Comparison of ENCODE assay signal across 9 cellular contexts in the genomic region with DNA sequence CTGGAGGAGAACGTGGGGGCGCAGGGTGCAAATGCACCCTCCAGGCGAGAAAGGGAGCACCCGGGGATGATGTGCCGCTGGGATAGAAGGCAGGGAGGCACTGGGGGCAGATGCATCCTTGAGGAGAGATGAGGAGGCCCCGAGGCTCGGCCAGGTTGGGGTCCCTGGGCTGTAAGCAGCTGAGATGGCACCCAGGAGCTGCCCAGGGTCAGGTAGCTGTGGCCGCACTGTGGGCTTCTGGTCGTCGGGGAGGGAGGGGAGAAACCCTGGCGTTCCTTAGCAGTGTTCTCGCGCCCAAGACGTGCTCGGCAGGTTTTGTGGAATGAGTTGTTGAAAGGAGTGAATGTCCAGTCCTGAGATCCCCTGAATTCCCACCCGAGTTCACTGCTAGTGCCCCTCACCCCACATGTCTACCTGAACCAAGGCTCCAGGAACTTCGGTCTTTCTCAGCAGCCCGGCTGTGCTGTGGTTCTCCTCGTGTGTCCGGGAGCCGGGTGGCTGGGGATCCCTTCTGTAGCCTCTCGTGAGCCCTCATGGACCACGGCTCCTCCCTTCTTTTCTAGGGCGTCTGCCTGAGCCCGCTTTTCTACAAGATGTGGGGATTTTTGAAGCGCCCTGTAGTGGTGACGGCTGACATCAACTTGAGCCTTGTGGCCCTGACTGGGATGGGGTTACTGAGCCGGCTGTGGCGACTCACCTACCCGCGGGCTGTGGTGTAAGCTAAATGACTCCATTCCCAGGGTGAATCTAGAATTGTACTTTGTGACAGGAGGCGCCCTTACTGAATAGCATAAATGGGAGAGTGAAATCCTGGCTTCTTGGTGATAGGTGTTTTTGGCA. TPM values are rescaled to one million over a fixed set of nuclear protein-coding genes. Genes with fewer than 3 reads are reported as not detected.
DNase-seq lines count a peak whose midpoint lies in the region; ATAC-seq and TF ChIP-seq lines count a peak whose summit lies in the region.
"Had no signal": no experiment of that assay in that cellular context is flagged by ENCODE, and none has a peak within 500 bp of the region (broad histone marks: within the 10 kb centered on the region; RNA-seq: fewer than 3 reads in every experiment).

No MANE protein-coding gene starts in this region.

- H3K27ac Mint-ChIP-seq in Caco-2 (ENCODE audit: unreplicated experiment) (peak overlapping the region; percentile 81), IgD-negative memory B cell (peak overlapping the region; percentile 50 to 79 (median 78)), naive B cell (peak overlapping the region in 2 of 6 donors; percentile 85 to 91)
- peak overlapping the region; percentile 91 for H3K27ac Mint-ChIP-seq in activated CD4-positive, alpha-beta T cell treated with anti-CD3 and anti-CD28 coated beads, Interleukin-2, amount 10 ng/mL, durations not matched to agents 24 days and 14 days

- no peaks in the 10 kb centered on the region for H3K27me3 ChIP-seq in Caco-2 (replicated peaks; ENCODE audit: control insufficient read depth, insufficient read depth, low read length)
- H3K27me3 ChIP-seq in ectodermal cell (ENCODE audit: control insufficient read depth, insufficient read depth, low read length, poor library complexity, severe bottlenecking), result no peaks in the 10 kb centered on the region
- no peaks in the 10 kb centered on the region for H3K27me3 ChIP-seq in testis

- WGBS in ectodermal cell, 2 experiments, result 63 to 65% methylated on average over 32 of the region's 32 CpGs
- WGBS in testis, 2 donors, result 17 to 23% methylated on average over 23 to 32 of the region's 32 CpGs

- H3K9me3 ChIP-seq in Caco-2 (no peaks in the 10 kb centered on the region), ectodermal cell (ENCODE audit: control insufficient read depth, low read length) (no peaks in the 10 kb centered on the region), testis (no peaks in the 10 kb centered on the region)

- H3K4me1 ChIP-seq in Caco-2, result 0 out of 2 replicates have a peak, but pooled peaks cover 6% of the 10 kb centered on the region
- H3K4me1 ChIP-seq in ectodermal cell (ENCODE audit: control insufficient read depth, insufficient read depth, low read length), result peaks cover 8% of the 10 kb centered on the region
- peaks cover 7% of the 10 kb centered on the region for H3K4me1 ChIP-seq in testis

- H3K9me3 Mint-ChIP-seq in Caco-2 (ENCODE audit: unreplicated experiment) (no peaks in the 10 kb centered on the region), IgD-negative memory B cell (no peaks in the 10 kb centered on the region), naive B cell (no peaks in the 10 kb centered on the region)
- H3K9me3 Mint-ChIP-seq in activated CD4-positive, alpha-beta T cell treated with anti-CD3 and anti-CD28 coated beads, Interleukin-2, amount 10 ng/mL, durations not matched to agents 24 days and 14 days, result no peaks in the 10 kb centered on the region

- H3K36me3 ChIP-seq in Caco-2 (ENCODE audit: control insufficient read depth, insufficient read depth, low read length) (peaks cover 3% of the 10 kb centered on the region), ectodermal cell (ENCODE audit: control insufficient read depth, insufficient read depth, low read length) (peaks cover 8% of the 10 kb centered on the region), testis (ENCODE audit: low read depth, missing control alignments) (no peaks in the 10 kb centered on the region)

- H3K4me3 Mint-ChIP-seq in Caco-2 (ENCODE audit: unreplicated experiment) (peak overlapping the region; percentile 90), IgD-negative memory B cell (peak overlapping the region; percentile 89 to 96 (median 92)), naive B cell (peak overlapping the region; percentile 88 to 96 (median 94))
- H3K4me3 Mint-ChIP-seq in activated CD4-positive, alpha-beta T cell treated with anti-CD3 and anti-CD28 coated beads, Interleukin-2, amount 10 ng/mL, durations not matched to agents 24 days and 14 days, result peak overlapping the region; percentile 99

- no peaks in the 10 kb centered on the region for H3K27me3 Mint-ChIP-seq in Caco-2 (ENCODE audit: insufficient read depth, unreplicated experiment)
- no peaks in the 10 kb centered on the region for H3K27me3 Mint-ChIP-seq in IgD-negative memory B cell
- no peaks in the 10 kb centered on the region for H3K27me3 Mint-ChIP-seq in activated CD4-positive, alpha-beta T cell treated with anti-CD3 and anti-CD28 coated beads, Interleukin-2, amount 10 ng/mL, durations not matched to agents 24 days and 14 days
- H3K27me3 Mint-ChIP-seq in naive B cell, result no peaks in the 10 kb centered on the region

- BruUV-seq in Caco-2 (replicated peaks; lab: Mats Ljungman, UMichigan), result no TSS peak

- intact Hi-C loops in Caco-2 (cut with micrococcal nuclease; ENCODE audit: unreplicated experiment) (loop anchor here (5.0 to 10.0 kb wide), 3 partner anchors 61 to 243 kb away; no protein-coding TSS in a partner anchor), testis (cut with DNase I; ENCODE audit: low total_unique reads) (no loop called here)
- intact Hi-C loops in activated CD4-positive, alpha-beta T cell treated with anti-CD3 and anti-CD28 coated beads, Interleukin-2, amount 10 ng/mL, durations not matched to agents 24 days and 14 days (cut with micrococcal nuclease), result loop anchor here (2.0 to 10.0 kb wide), 6 partner anchors 27 to 741 kb away; a partner anchor contains a TSS

- POLR2A ChIA-PET in Caco-2 (lab: Charles Lee), result no interaction called here

- CTCF ChIA-PET in Caco-2 (lab: Charles Lee), result interaction anchor here (1.1 kb wide), 1 partner anchor 154 kb away, joined by 5 read pairs; no protein-coding TSS in a partner anchor

- H3K27ac ChIP-seq in ectodermal cell (ENCODE audit: insufficient read depth, low read depth, low read length, poor library complexity, severe bottlenecking) (no peak overlapping the region), testis (no peak overlapping the region)

- no peak for TF ChIP-seq POLR2A in testis (IDR thresholded peaks at IDR 0.05)

- peaks cover 69% of the 10 kb centered on the region for H3K36me3 Mint-ChIP-seq in Caco-2 (ENCODE audit: insufficient read depth, unreplicated experiment)
- peaks cover 3% of the 10 kb centered on the region for H3K36me3 Mint-ChIP-seq in IgD-negative memory B cell
- peaks cover 29% of the 10 kb centered on the region for H3K36me3 Mint-ChIP-seq in activated CD4-positive, alpha-beta T cell treated with anti-CD3 and anti-CD28 coated beads, Interleukin-2, amount 10 ng/mL, durations not matched to agents 24 days and 14 days (ENCODE audit: low read depth)
- no peaks in the 10 kb centered on the region for H3K36me3 Mint-ChIP-seq in naive B cell

- TF ChIP-seq CTCF in Caco-2 (IDR thresholded peaks at IDR 0.05; ENCODE audit: insufficient read depth in 1 of 2, low read depth in 1 of 2, low read length in 1 of 2, severe bottlenecking in 1 of 2, unreplicated experiment in 1 of 2), result no peak
- TF ChIP-seq CTCF in testis (IDR thresholded peaks at IDR 0.05), result no peak

- ATAC-seq in naive B cell (ENCODE audit: low read depth in 2 of 2) (peak in 1 of 2 donors; percentile 13), HG02759 (IDR thresholded peaks at IDR 0.05; ENCODE audit: unreplicated experiment) (no peak), GM18498 (IDR thresholded peaks at IDR 0.05; ENCODE audit: unreplicated experiment) (no peak)

- H3K4me3 ChIP-seq in Caco-2 (ENCODE audit: low read depth, low read length) (peak overlapping the region; percentile 89), ectodermal cell (ENCODE audit: insufficient read depth, low read depth, low read length) (peak overlapping the region; percentile 74), testis (peak overlapping the region; percentile 87 to 92)

- DNase-seq in Caco-2 (peak; percentile 42 to 48), naive B cell (no peak), testis (no peak)
- peak; percentile 90 for DNase-seq in activated CD4-positive, alpha-beta T cell treated with anti-CD3 and anti-CD28 coated beads, Interleukin-2, amount 10 ng/mL, durations not matched to agents 24 days and 14 days

- H3K4me1 Mint-ChIP-seq in Caco-2 (ENCODE audit: low read depth, unreplicated experiment) (peaks cover 16% of the 10 kb centered on the region), IgD-negative memory B cell (peaks cover 12 to 19% (median 15%) of the 10 kb centered on the region in 3 donors), naive B cell (peaks cover 20 to 30% (median 21%) of the 10 kb centered on the region in 3 donors)
- H3K4me1 Mint-ChIP-seq in activated CD4-positive, alpha-beta T cell treated with anti-CD3 and anti-CD28 coated beads, Interleukin-2, amount 10 ng/mL, durations not matched to agents 24 days and 14 days, result peaks cover 43% of the 10 kb centered on the region

RNA-seq across cellular contexts. Expression of a gene that starts 1.1 kb away (rescaled TPM):
- total RNA-seq in Caco-2 (2022), result 44.2 and 44.7 TPM in 2 replicates
- polyA plus RNA-seq in IgD-negative memory B cell, result 5.1 TPM
- 32.8 and 34.6 TPM in 2 replicates for total RNA-seq in activated CD4-positive, alpha-beta T cell treated with anti-CD3 and anti-CD28 coated beads, Interleukin-2, amount 10 ng/mL, durations not matched to agents 24 days and 14 days
- polyA plus RNA-seq in ectodermal cell (2013, experiment 1 of 4), result 49.1 TPM
- 47.6 TPM for polyA plus RNA-seq in ectodermal cell (2013, experiment 2 of 4)
- 36.1 TPM for polyA plus RNA-seq in ectodermal cell (2013, experiment 3 of 4)
- polyA plus RNA-seq in ectodermal cell (2013, experiment 4 of 4), result 39.6 TPM
- polyA plus RNA-seq in naive B cell (ENCODE audit: low read depth in 6 of 6), result 1 to 10 TPM in 5 of 6 donors, under 1 TPM in 1; 0.75 to 7.4 (median 3.7) TPM
- 100 to 1,000 TPM in 1 of 2 donors, 10 to 100 TPM in 1; 99.7 to 117 TPM for total RNA-seq in testis
- 118 TPM for polyA plus RNA-seq in testis (ENCODE audit: insufficient read depth, low read depth, low replicate concordance)

RNA-seq across cellular contexts. Expression of a gene that starts 27.2 kb away (rescaled TPM):
- total RNA-seq in Caco-2 (2022) (24.9 and 25.7 TPM in 2 replicates), testis (10 to 100 TPM; 34.3 to 49.9 TPM)
- polyA plus RNA-seq in IgD-negative memory B cell (26.2 TPM), naive B cell (ENCODE audit: low read depth in 6 of 6) (10 to 100 TPM; 16.8 to 30.6 (median 21.3) TPM), testis (ENCODE audit: insufficient read depth, low read depth, low replicate concordance) (41.1 TPM)
- 25.2 and 27.9 TPM in 2 replicates for total RNA-seq in activated CD4-positive, alpha-beta T cell treated with anti-CD3 and anti-CD28 coated beads, Interleukin-2, amount 10 ng/mL, durations not matched to agents 24 days and 14 days
- polyA plus RNA-seq in ectodermal cell (2013, experiment 1 of 4), result 46.4 TPM
- 56.9 TPM for polyA plus RNA-seq in ectodermal cell (2013, experiment 2 of 4)
- 34.3 TPM for polyA plus RNA-seq in ectodermal cell (2013, experiment 3 of 4)
- 42.2 TPM for polyA plus RNA-seq in ectodermal cell (2013, experiment 4 of 4)

RNA-seq across cellular contexts. Expression of a gene that starts 41.5 kb away (rescaled TPM):
- 5.0 and 6.5 TPM in 2 replicates for total RNA-seq in Caco-2 (2022)
- polyA plus RNA-seq in IgD-negative memory B cell, result not detected
- total RNA-seq in activated CD4-positive, alpha-beta T cell treated with anti-CD3 and anti-CD28 coated beads, Interleukin-2, amount 10 ng/mL, durations not matched to agents 24 days and 14 days, result not detected in 2 replicates
- polyA plus RNA-seq in ectodermal cell (2013, experiment 1 of 4), result not detected
- not detected for polyA plus RNA-seq in ectodermal cell (2013, experiment 2 of 4)
- not detected for polyA plus RNA-seq in ectodermal cell (2013, experiment 3 of 4)
- polyA plus RNA-seq in ectodermal cell (2013, experiment 4 of 4), result not detected
- not detected for polyA plus RNA-seq in naive B cell (ENCODE audit: low read depth in 6 of 6)
- total RNA-seq in testis, result under 1 TPM in 1 of 2 donors, not detected in 1; 0.47 TPM
- not detected for polyA plus RNA-seq in testis (ENCODE audit: insufficient read depth, low read depth, low replicate concordance)
- total RNA-seq: NCI-H460 had no signal

Comparison
In these comparisons a context has a peak if more than half of its experiments do, and no peak if none do; other contexts are left out.
1. DNase-seq: peak in Caco-2 (2 of 2) and activated CD4-positive, alpha-beta T cell treated with anti-CD3 and anti-CD28 coated beads, Interleukin-2, amount 10 ng/mL, durations not matched to agents 24 days and 14 days (single experiment); none in naive B cell (single experiment) and testis (single experiment).
2. Peak in every context shown above with its lines, with median percentiles within 50 percentile points of each other: H3K4me3 ChIP-seq and H3K4me3 Mint-ChIP-seq.